In genomic region chr16:29614691-29615314, GRCh38 we compare ENCODE assay signal across 7 cellular contexts. TPM values are rescaled to one million over a fixed set of nuclear protein-coding genes. Genes with fewer than 3 reads are reported as not detected.
DNase-seq lines count a peak whose midpoint lies in the region; ATAC-seq and TF ChIP-seq lines count a peak whose summit lies in the region.
"Not testable (repeated sequence)": the region's sequence is repeated elsewhere in the genome, so short reads cannot be mapped to it uniquely, and the experiment has no call there.

No MANE protein-coding gene starts in this region.

- peak; percentile 84 for DNase-seq in GM04503 (ENCODE audit: low read depth)
- peak in 2 of 3 experiments; percentile 47 to 73 for DNase-seq in NCI-H1417 (lab: John Stamatoyannopoulos, UW)
- DNase-seq in SW480 (ENCODE audit: low spot score): peak; percentile 58
- peak; percentile 56 for DNase-seq in brain microvascular endothelial cell
- peak in 1 of 3 donors; percentile 77 for DNase-seq in right cardiac atrium
- peak; percentile 24 for DNase-seq in progenitor cell of endocrine pancreas (ENCODE audit: low spot score, unreplicated experiment)

- not testable (repeated sequence) for H3K27me3 ChIP-seq in brain microvascular endothelial cell (replicated peaks); right cardiac atrium (ENCODE audit: control insufficient read depth, insufficient read depth)

- in situ Hi-C loops in brain microvascular endothelial cell (cut with HindIII; ENCODE audit: low pct_ligation_motif_present, low sequenced_read_pairs): not testable (repeated sequence)

- H3K9me3 ChIP-seq in right cardiac atrium (ENCODE audit: control insufficient read depth, low read length); mesodermal cell (ENCODE audit: control insufficient read depth, low read length): not testable (repeated sequence)

- not testable (repeated sequence) for H3K9me3 Mint-ChIP-seq in progenitor cell of endocrine pancreas (ENCODE audit: low read depth)

- H3K4me1 ChIP-seq in right cardiac atrium (ENCODE audit: control insufficient read depth, insufficient read depth, low read length); mesodermal cell (ENCODE audit: control insufficient read depth, insufficient read depth, low read length, poor library complexity, severe bottlenecking): not testable (repeated sequence)

- H3K27ac Mint-ChIP-seq in progenitor cell of endocrine pancreas: peak overlapping the region; percentile 90

- 42% methylated on average over 22 of the region's 22 CpGs for WGBS in right cardiac atrium
- WGBS in mesodermal cell (ENCODE audit: insufficient coverage in 2 of 2), 2 experiments: 1 to 7% methylated on average over 13 to 14 of the region's 22 CpGs

- not testable (repeated sequence) for H3K36me3 Mint-ChIP-seq in progenitor cell of endocrine pancreas (ENCODE audit: insufficient read depth)

- H3K27me3 Mint-ChIP-seq in progenitor cell of endocrine pancreas: peaks cover 15% of the 10 kb centered on the region

- H3K4me3 Mint-ChIP-seq in progenitor cell of endocrine pancreas (ENCODE audit: low read depth): peak overlapping the region; percentile 40

- not testable (repeated sequence) for H3K27ac ChIP-seq in brain microvascular endothelial cell
- peak overlapping the region; percentile 37 for H3K27ac ChIP-seq in right cardiac atrium (ENCODE audit: low read length)
- peak overlapping the region; percentile 90 for H3K27ac ChIP-seq in mesodermal cell (ENCODE audit: low read depth, low read length, severe bottlenecking)

- TF ChIP-seq CTCF in brain microvascular endothelial cell (IDR thresholded peaks at IDR 0.05; ENCODE audit: low read depth, low read length, missing control alignments): not testable (repeated sequence)
- peak; percentile 26 for TF ChIP-seq CTCF in progenitor cell of endocrine pancreas (IDR thresholded peaks at IDR 0.05; ENCODE audit: unreplicated experiment)

- peak; percentile 8 to 12 for ATAC-seq in right cardiac atrium

- intact Hi-C loops in right cardiac atrium (cut with DNase I): not testable (repeated sequence)

- not testable (repeated sequence) for H3K4me3 ChIP-seq in brain microvascular endothelial cell (ENCODE audit: low read depth, low read length); right cardiac atrium (ENCODE audit: low read length); mesodermal cell (ENCODE audit: extremely low read depth, insufficient read depth, low read length, poor library complexity, severe bottlenecking)

- H3K36me3 ChIP-seq in brain microvascular endothelial cell (replicated peaks); mesodermal cell (ENCODE audit: control insufficient read depth, insufficient read depth, low read length): not testable (repeated sequence)

- H3K4me1 Mint-ChIP-seq in progenitor cell of endocrine pancreas (ENCODE audit: low read depth): not testable (repeated sequence)

RNA-seq across cellular contexts. Expression of gene SPN, which starts 48.2 kb away (rescaled TPM):
- total RNA-seq in right cardiac atrium: 1 to 10 TPM; 1.3 to 3.4 (median 2.9) TPM
- 2.6 TPM for polyA plus RNA-seq in right cardiac atrium
- polyA plus RNA-seq in mesodermal cell (2013, experiment 1 of 2): 0.88 TPM
- polyA plus RNA-seq in mesodermal cell (2013, experiment 2 of 2): 0.40 TPM
- total RNA-seq in progenitor cell of endocrine pancreas: 0.19 and 0.20 TPM in 2 replicates
